ENCODE assay signal across 1 cellular context in genomic region chr11:63767415-63768231, GRCh38.
TF ChIP-seq lines count a peak whose summit lies in the region.

No MANE protein-coding gene starts in this region.

TF ChIP-seq in endothelial cell of umbilical vein, 7 proteins besides CTCF, POLR2A, EP300 and RAD21:
- TF ChIP-seq GATA2 (IDR thresholded peaks at IDR 0.05; ENCODE audit: insufficient read depth, insufficient read length, low read depth, low read length) (no peak), FOS (IDR thresholded peaks at IDR 0.05; ENCODE audit: borderline replicate concordance, insufficient read depth, low read length) (peak; percentile 74)
